In genomic region chr10:99523251-99523773, GRCh38 we compare ENCODE assay signal across 1 cellular context.
TF ChIP-seq lines count a peak whose summit lies in the region.

No MANE protein-coding gene starts in this region.

TF ChIP-seq in HepG2, 621 proteins besides CTCF, POLR2A, EP300 and RAD21 (continued from another document):
- TF ChIP-seq MTERF4 (CRISPR knock-in tag; IDR thresholded peaks at IDR 0.05) (no peak), ZNF816 (CRISPR knock-in tag; IDR thresholded peaks at IDR 0.05; ENCODE audit: borderline replicate concordance) (no peak), ZNF562 (CRISPR knock-in tag; IDR thresholded peaks at IDR 0.05; ENCODE audit: borderline replicate concordance) (no peak), CHCHD3 (CRISPR knock-in tag; IDR thresholded peaks at IDR 0.05) (no peak), GATAD1 (CRISPR knock-in tag; IDR thresholded peaks at IDR 0.05) (no peak), SNAPC4 (CRISPR knock-in tag; IDR thresholded peaks at IDR 0.05) (no peak), CBX2 (IDR thresholded peaks at IDR 0.05; ENCODE audit: low read depth, low read length) (no peak), CBX2 (CRISPR knock-in tag; IDR thresholded peaks at IDR 0.05; ENCODE audit: low read depth) (no peak), EHMT2 (IDR thresholded peaks at IDR 0.05; ENCODE audit: borderline replicate concordance, low read depth, low read length) (no peak)
- TF ChIP-seq, protein P1, sequence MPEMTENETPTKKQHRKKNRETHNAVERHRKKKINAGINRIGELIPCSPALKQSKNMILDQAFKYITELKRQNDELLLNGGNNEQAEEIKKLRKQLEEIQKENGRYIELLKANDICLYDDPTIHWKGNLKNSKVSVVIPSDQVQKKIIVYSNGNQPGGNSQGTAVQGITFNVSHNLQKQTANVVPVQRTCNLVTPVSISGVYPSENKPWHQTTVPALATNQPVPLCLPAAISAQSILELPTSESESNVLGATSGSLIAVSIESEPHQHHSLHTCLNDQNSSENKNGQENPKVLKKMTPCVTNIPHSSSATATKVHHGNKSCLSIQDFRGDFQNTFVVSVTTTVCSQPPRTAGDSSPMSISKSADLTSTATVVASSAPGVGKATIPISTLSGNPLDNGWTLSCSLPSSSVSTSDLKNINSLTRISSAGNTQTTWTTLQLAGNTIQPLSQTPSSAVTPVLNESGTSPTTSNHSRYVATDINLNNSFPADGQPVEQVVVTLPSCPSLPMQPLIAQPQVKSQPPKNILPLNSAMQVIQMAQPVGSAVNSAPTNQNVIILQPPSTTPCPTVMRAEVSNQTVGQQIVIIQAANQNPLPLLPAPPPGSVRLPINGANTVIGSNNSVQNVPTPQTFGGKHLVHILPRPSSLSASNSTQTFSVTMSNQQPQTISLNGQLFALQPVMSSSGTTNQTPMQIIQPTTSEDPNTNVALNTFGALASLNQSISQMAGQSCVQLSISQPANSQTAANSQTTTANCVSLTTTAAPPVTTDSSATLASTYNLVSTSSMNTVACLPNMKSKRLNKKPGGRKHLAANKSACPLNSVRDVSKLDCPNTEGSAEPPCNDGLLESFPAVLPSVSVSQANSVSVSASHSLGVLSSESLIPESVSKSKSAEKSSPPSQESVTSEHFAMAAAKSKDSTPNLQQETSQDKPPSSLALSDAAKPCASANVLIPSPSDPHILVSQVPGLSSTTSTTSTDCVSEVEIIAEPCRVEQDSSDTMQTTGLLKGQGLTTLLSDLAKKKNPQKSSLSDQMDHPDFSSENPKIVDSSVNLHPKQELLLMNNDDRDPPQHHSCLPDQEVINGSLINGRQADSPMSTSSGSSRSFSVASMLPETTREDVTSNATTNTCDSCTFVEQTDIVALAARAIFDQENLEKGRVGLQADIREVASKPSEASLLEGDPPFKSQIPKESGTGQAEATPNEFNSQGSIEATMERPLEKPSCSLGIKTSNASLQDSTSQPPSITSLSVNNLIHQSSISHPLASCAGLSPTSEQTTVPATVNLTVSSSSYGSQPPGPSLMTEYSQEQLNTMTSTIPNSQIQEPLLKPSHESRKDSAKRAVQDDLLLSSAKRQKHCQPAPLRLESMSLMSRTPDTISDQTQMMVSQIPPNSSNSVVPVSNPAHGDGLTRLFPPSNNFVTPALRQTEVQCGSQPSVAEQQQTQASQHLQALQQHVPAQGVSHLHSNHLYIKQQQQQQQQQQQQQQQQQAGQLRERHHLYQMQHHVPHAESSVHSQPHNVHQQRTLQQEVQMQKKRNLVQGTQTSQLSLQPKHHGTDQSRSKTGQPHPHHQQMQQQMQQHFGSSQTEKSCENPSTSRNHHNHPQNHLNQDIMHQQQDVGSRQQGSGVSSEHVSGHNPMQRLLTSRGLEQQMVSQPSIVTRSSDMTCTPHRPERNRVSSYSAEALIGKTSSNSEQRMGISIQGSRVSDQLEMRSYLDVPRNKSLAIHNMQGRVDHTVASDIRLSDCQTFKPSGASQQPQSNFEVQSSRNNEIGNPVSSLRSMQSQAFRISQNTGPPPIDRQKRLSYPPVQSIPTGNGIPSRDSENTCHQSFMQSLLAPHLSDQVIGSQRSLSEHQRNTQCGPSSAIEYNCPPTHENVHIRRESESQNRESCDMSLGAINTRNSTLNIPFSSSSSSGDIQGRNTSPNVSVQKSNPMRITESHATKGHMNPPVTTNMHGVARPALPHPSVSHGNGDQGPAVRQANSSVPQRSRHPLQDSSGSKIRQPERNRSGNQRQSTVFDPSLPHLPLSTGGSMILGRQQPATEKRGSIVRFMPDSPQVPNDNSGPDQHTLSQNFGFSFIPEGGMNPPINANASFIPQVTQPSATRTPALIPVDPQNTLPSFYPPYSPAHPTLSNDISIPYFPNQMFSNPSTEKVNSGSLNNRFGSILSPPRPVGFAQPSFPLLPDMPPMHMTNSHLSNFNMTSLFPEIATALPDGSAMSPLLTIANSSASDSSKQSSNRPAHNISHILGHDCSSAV (CRISPR knock-in tag; IDR thresholded peaks at IDR 0.05; ENCODE audit: borderline replicate concordance) = no peak
